Comparison of ENCODE assay signal across 1 cellular context in genomic region chr17:40827746-40828453, GRCh38.
TF ChIP-seq lines count a peak whose summit lies in the region.

No MANE protein-coding gene starts in this region.

TF ChIP-seq in GM12878, 131 proteins besides CTCF, POLR2A, EP300 and RAD21:
- TF ChIP-seq TCF7 (IDR thresholded peaks at IDR 0.05; ENCODE audit: borderline replicate concordance) (0 out of 2 replicates have a peak, but pooled peaks have one; percentile 58), RUNX3 (IDR thresholded peaks at IDR 0.05; ENCODE audit: low read length) (peak; percentile 60; the same call in 1 of the 2 replicates), PRDM15 (CRISPR knock-in tag; IDR thresholded peaks at IDR 0.05) (no peak)
- TF ChIP-seq, protein P1, sequence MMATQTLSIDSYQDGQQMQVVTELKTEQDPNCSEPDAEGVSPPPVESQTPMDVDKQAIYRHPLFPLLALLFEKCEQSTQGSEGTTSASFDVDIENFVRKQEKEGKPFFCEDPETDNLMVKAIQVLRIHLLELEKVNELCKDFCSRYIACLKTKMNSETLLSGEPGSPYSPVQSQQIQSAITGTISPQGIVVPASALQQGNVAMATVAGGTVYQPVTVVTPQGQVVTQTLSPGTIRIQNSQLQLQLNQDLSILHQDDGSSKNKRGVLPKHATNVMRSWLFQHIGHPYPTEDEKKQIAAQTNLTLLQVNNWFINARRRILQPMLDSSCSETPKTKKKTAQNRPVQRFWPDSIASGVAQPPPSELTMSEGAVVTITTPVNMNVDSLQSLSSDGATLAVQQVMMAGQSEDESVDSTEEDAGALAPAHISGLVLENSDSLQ (IDR thresholded peaks at IDR 0.05), result peak; percentile 58
